Comparison of ENCODE assay signal across 11 cellular contexts in genomic region chr19:51019544-51019925, GRCh38. TPM values are rescaled to one million over a fixed set of nuclear protein-coding genes. Genes with fewer than 3 reads are reported as not detected.
DNase-seq lines count a peak whose midpoint lies in the region; ATAC-seq, FAIRE-seq and TF ChIP-seq lines count a peak whose summit lies in the region.
"Had no signal": no experiment of that assay in that cellular context is flagged by ENCODE, and none has a peak within 500 bp of the region (broad histone marks: within the 10 kb centered on the region; RNA-seq: fewer than 3 reads in every experiment).

TSS of gene KLK10 (minus strand) at chr19:51019709. CDS start at chr19:51019130, 579 bp downstream.

- H3K27me3 ChIP-seq in A673 (replicated peaks; ENCODE audit: insufficient read depth, low read depth, low read length, poor library complexity) (peaks cover 71% of the 10 kb centered on the region), HUES48 (ENCODE audit: control insufficient read depth, insufficient read depth, low read length) (peaks cover 35% of the 10 kb centered on the region)

- BruUV-seq in A673 (replicated peaks; lab: Mats Ljungman, UMichigan) = no TSS peak

- H3K4me1 Mint-ChIP-seq in endothelial cell (ENCODE audit: unreplicated experiment) (peaks cover 15% of the 10 kb centered on the region), natural killer cell (peaks cover 17 to 23% of the 10 kb centered on the region in 2 donors)

- peaks cover 18% of the 10 kb centered on the region for H3K27me3 Mint-ChIP-seq in endothelial cell (ENCODE audit: unreplicated experiment)
- H3K27me3 Mint-ChIP-seq in natural killer cell (ENCODE audit: low read depth in 2 of 2) = peaks cover 44 to 49% of the 10 kb centered on the region in 2 donors

- H3K36me3 ChIP-seq in A673 (ENCODE audit: insufficient read depth, low read length, poor library complexity, severe bottlenecking) = no peaks in the 10 kb centered on the region
- no peaks in the 10 kb centered on the region for H3K36me3 ChIP-seq in HUES48 (ENCODE audit: control insufficient read depth, insufficient read depth, low read length)

- H3K36me3 Mint-ChIP-seq in endothelial cell (ENCODE audit: low read depth, unreplicated experiment) = peaks cover 5% of the 10 kb centered on the region
- no peaks in the 10 kb centered on the region for H3K36me3 Mint-ChIP-seq in natural killer cell

- peak within 1 kb of the TSS; percentile 89 for H3K4me3 Mint-ChIP-seq in endothelial cell (ENCODE audit: unreplicated experiment)
- peak within 1 kb of the TSS; percentile 85 for H3K4me3 Mint-ChIP-seq in natural killer cell

- H3K4me3 ChIP-seq in A673 (ENCODE audit: low read depth, low read length, poor library complexity, severe bottlenecking) (peak within 1 kb of the TSS; percentile 4), HUES48 (ENCODE audit: low read depth, low read length) (peak within 1 kb of the TSS; percentile 62)

- H3K4me1 ChIP-seq in A673 (ENCODE audit: insufficient read depth, low read length, poor library complexity, severe bottlenecking) = peaks cover 7% of the 10 kb centered on the region
- peaks cover 7% of the 10 kb centered on the region for H3K4me1 ChIP-seq in HUES48 (ENCODE audit: control insufficient read depth, insufficient read depth, low read length)

- H3K27ac ChIP-seq in A673 (ENCODE audit: low read depth, low read length, poor library complexity, severe bottlenecking) (no peak within 1 kb of the TSS), HUES48 (ENCODE audit: low read depth, low read length) (no peak within 1 kb of the TSS)

- CTCF ChIA-PET in A673 (lab: Charles Lee) = no interaction called here

- H3K27ac Mint-ChIP-seq in endothelial cell (ENCODE audit: unreplicated experiment) (no peak within 1 kb of the TSS), natural killer cell (no peak within 1 kb of the TSS)

- TF ChIP-seq POLR2A in GM12892 (IDR thresholded peaks at IDR 0.05; ENCODE audit: low read depth, low read length) = no peak

- intact Hi-C loops in A673 (cut with micrococcal nuclease; ENCODE audit: unreplicated experiment) (loop anchor here (10.0 kb wide), 1 partner anchor 315 kb away; no protein-coding TSS in a partner anchor), natural killer cell (cut with micrococcal nuclease) (no loop called here)

- ATAC-seq in natural killer cell (no peak), HG02610 (IDR thresholded peaks at IDR 0.05; ENCODE audit: unreplicated experiment) (no peak), GM18907 (IDR thresholded peaks at IDR 0.05; ENCODE audit: unreplicated experiment) (no peak)

- H3K9me3 Mint-ChIP-seq in endothelial cell (ENCODE audit: unreplicated experiment) (no peaks in the 10 kb centered on the region), natural killer cell (no peaks in the 10 kb centered on the region)

- no peak for TF ChIP-seq CTCF in A673 (conservative IDR thresholded peaks at IDR 0.05; ENCODE audit: low read depth, low read length)
- TF ChIP-seq CTCF in endothelial cell (IDR thresholded peaks at IDR 0.05; ENCODE audit: unreplicated experiment) = no peak
- TF ChIP-seq CTCF in natural killer cell (IDR thresholded peaks at IDR 0.05) = no peak

- no peak for FAIRE-seq in GM12892 (lab: Jason Lieb, UNC)

- POLR2A ChIA-PET in A673 (lab: Charles Lee; ENCODE audit: low non-redundant PET) = interaction anchor here (0.6 kb wide), 1 partner anchor 36 kb away, joined by 4 read pairs; the partner anchor contains the start of gene KLK7

- DNase-seq in A673 (ENCODE audit: low spot score) (no peak), endothelial cell (ENCODE audit: low spot score) (no peak), natural killer cell (no peak), GM12892 (ENCODE audit: insufficient read length) (no peak), NCI-H146 (lab: John Stamatoyannopoulos, UW) (no peak)
- DNase-seq: COR-L47, T-helper 1 cell had no signal

- H3K9me3 ChIP-seq in A673 (ENCODE audit: low read depth, low read length, poor library complexity, severe bottlenecking) = no peaks in the 10 kb centered on the region
- no peaks in the 10 kb centered on the region for H3K9me3 ChIP-seq in HUES48 (ENCODE audit: control insufficient read depth, insufficient read depth, low read length)

- no peak within 1 kb of the TSS for H3K9ac ChIP-seq in HUES48 (ENCODE audit: low read depth, low read length)

RNA-seq across cellular contexts. Expression of gene KLK10, which starts in this region (rescaled TPM):
- total RNA-seq in A673 (2021) = not detected in 2 replicates
- total RNA-seq in endothelial cell (ENCODE audit: unreplicated experiment) = 11.1 TPM
- not detected for total RNA-seq in natural killer cell
- polyA plus RNA-seq in GM12892 (2012; ENCODE audit: missing spikeins) = not detected
- polyA plus RNA-seq: IgD-negative memory B cell had no signal

Comparison
In these comparisons a context has a peak if more than half of its experiments do, and no peak if none do; other contexts are left out.
1. RNA of gene KLK10 (total RNA-seq): 11.1 TPM in endothelial cell (single experiment); not detected in A673 and not detected in natural killer cell; every median in the first group is over 10 times any median in the second.